17 cellular contexts compared by ENCODE assay signal in genomic region chr13:75628811-75629210, GRCh38. TPM values are rescaled to one million over a fixed set of nuclear protein-coding genes. Genes with fewer than 3 reads are reported as not detected.
A peak's percentile ranks its signal among the peaks of the same experiment; 100 is the strongest.
DNase-seq lines count a peak whose midpoint lies in the region; ATAC-seq and TF ChIP-seq lines count a peak whose summit lies in the region.
"Had no signal": no experiment of that assay in that cellular context is flagged by ENCODE, and none has a peak within 500 bp of the region (broad histone marks: within the 10 kb centered on the region; RNA-seq: fewer than 3 reads in every experiment).

No MANE protein-coding gene starts in this region.

- H3K9me3 ChIP-seq in BE2C (no peaks in the 10 kb centered on the region), endodermal cell (ENCODE audit: control insufficient read depth, low read length) (no peaks in the 10 kb centered on the region)
- no peaks in the 10 kb centered on the region for H3K9me3 ChIP-seq in CD4-positive, alpha-beta memory T cell (ENCODE audit: control insufficient read depth in 1 of 2, low read length in 2 of 2)
- H3K9me3 ChIP-seq: A549 had no signal

- no peak for TF ChIP-seq CTCF in BE2C (IDR thresholded peaks at IDR 0.05; ENCODE audit: low read depth, low read length)
- no peak for TF ChIP-seq CTCF in endodermal cell (conservative IDR thresholded peaks at IDR 0.05)
- TF ChIP-seq CTCF in mesothelial cell of epicardium (IDR thresholded peaks at IDR 0.05; ENCODE audit: unreplicated experiment): no peak
- TF ChIP-seq CTCF in endothelial cell (IDR thresholded peaks at IDR 0.05; ENCODE audit: unreplicated experiment): no peak
- TF ChIP-seq CTCF in natural killer cell (IDR thresholded peaks at IDR 0.05): no peak

- CTCF ChIA-PET in CD4-positive, alpha-beta memory T cell (lab: Charles Lee; ENCODE audit: partially characterized antibody): no interaction called here

- H3K27me3 Mint-ChIP-seq in endodermal cell (ENCODE audit: insufficient read depth): no peaks in the 10 kb centered on the region
- no peaks in the 10 kb centered on the region for H3K27me3 Mint-ChIP-seq in mesothelial cell of epicardium (ENCODE audit: low read depth)
- H3K27me3 Mint-ChIP-seq in endothelial cell (ENCODE audit: unreplicated experiment): no peaks in the 10 kb centered on the region
- no peaks in the 10 kb centered on the region for H3K27me3 Mint-ChIP-seq in CD4-positive, alpha-beta memory T cell
- no peaks in the 10 kb centered on the region for H3K27me3 Mint-ChIP-seq in natural killer cell (ENCODE audit: low read depth in 2 of 2)

- POLR2A ChIA-PET in CD4-positive, alpha-beta memory T cell (lab: Charles Lee; ENCODE audit: partially characterized antibody): no interaction called here

- no peak overlapping the region for H3K4me3 ChIP-seq in BE2C (ENCODE audit: low read depth, low read length)
- H3K4me3 ChIP-seq in endodermal cell (ENCODE audit: low read length): no peak overlapping the region
- no peak overlapping the region for H3K4me3 ChIP-seq in CD4-positive, alpha-beta memory T cell (ENCODE audit: low read length in 2 of 2)
- H3K4me3 ChIP-seq: A549 had no signal

- 73 to 88% methylated on average over 1 to 4 of the region's 4 CpGs for WGBS in endodermal cell (ENCODE audit: insufficient coverage in 1 of 2, insufficient read length in 1 of 2), 2 experiments

- peak overlapping the region; percentile 21 for H3K27ac ChIP-seq in endodermal cell (ENCODE audit: low read depth, low read length)
- H3K27ac ChIP-seq in CD4-positive, alpha-beta memory T cell (ENCODE audit: low read depth, low read length): no peak overlapping the region
- H3K27ac ChIP-seq: A549 had no signal

- no peaks in the 10 kb centered on the region; the same call in 1 of the 2 replicates for H3K36me3 ChIP-seq in BE2C
- no peaks in the 10 kb centered on the region for H3K36me3 ChIP-seq in endodermal cell (ENCODE audit: control insufficient read depth, insufficient read depth, low read length)
- H3K36me3 ChIP-seq in CD4-positive, alpha-beta memory T cell (ENCODE audit: insufficient read depth, low read length): no peaks in the 10 kb centered on the region

- no peaks in the 10 kb centered on the region; the same call in 1 of the 2 replicates for H3K4me1 ChIP-seq in BE2C
- no peaks in the 10 kb centered on the region for H3K4me1 ChIP-seq in endodermal cell (ENCODE audit: control insufficient read depth, insufficient read depth, low read length)
- no peaks in the 10 kb centered on the region for H3K4me1 ChIP-seq in CD4-positive, alpha-beta memory T cell (ENCODE audit: insufficient read depth, low read length)
- H3K4me1 ChIP-seq: A549 had no signal

- H3K27ac Mint-ChIP-seq in endodermal cell (no peak overlapping the region), mesothelial cell of epicardium (peak overlapping the region; percentile 10), endothelial cell (ENCODE audit: unreplicated experiment) (no peak overlapping the region), natural killer cell (no peak overlapping the region)
- H3K27ac Mint-ChIP-seq in CD4-positive, alpha-beta memory T cell: peak overlapping the region in 2 of 7 donors; percentile 56 to 60

- H3K27me3 ChIP-seq in BE2C (no peaks in the 10 kb centered on the region), endodermal cell (ENCODE audit: control insufficient read depth, insufficient read depth, low read length, poor library complexity, severe bottlenecking) (no peaks in the 10 kb centered on the region)
- no peaks in the 10 kb centered on the region for H3K27me3 ChIP-seq in CD4-positive, alpha-beta memory T cell (ENCODE audit: insufficient read depth, low read length)

- DNase-seq in BE2C (peak; percentile 64), ELF-1 (ENCODE audit: low read depth, low spot score) (peak; percentile 54), endodermal cell (no peak), mesothelial cell of epicardium (ENCODE audit: low spot score in 2 of 2, unreplicated experiment in 2 of 2) (no peak), endothelial cell (ENCODE audit: low spot score) (no peak), natural killer cell (no peak)
- DNase-seq in CD4-positive, alpha-beta memory T cell: no peak
- DNase-seq: Karpas-422, NCI-H1105, NCI-H146, NCI-H1930, NCI-H2107, NCI-H446 treated with DMSO at 0.1 percent for 48 hours, NCI-H526, SHP77 treated with DMSO at 0.1 percent for 48 hours had no signal

- H3K9ac ChIP-seq in endodermal cell (ENCODE audit: extremely low read depth, low read length, poor library complexity, severe bottlenecking): no peak overlapping the region

- ATAC-seq in natural killer cell: no peak
- ATAC-seq: A549, Panc1 had no signal

- H3K4me3 Mint-ChIP-seq in endodermal cell (no peak overlapping the region), mesothelial cell of epicardium (no peak overlapping the region), endothelial cell (ENCODE audit: unreplicated experiment) (no peak overlapping the region), natural killer cell (no peak overlapping the region)
- no peak overlapping the region for H3K4me3 Mint-ChIP-seq in CD4-positive, alpha-beta memory T cell

- H3K9me3 Mint-ChIP-seq in endodermal cell (no peaks in the 10 kb centered on the region), mesothelial cell of epicardium (peaks cover 14% of the 10 kb centered on the region), endothelial cell (ENCODE audit: unreplicated experiment) (no peaks in the 10 kb centered on the region), natural killer cell (no peaks in the 10 kb centered on the region)
- no peaks in the 10 kb centered on the region for H3K9me3 Mint-ChIP-seq in CD4-positive, alpha-beta memory T cell

- H3K36me3 Mint-ChIP-seq in endodermal cell (ENCODE audit: low read depth) (peaks cover 7% of the 10 kb centered on the region), mesothelial cell of epicardium (peaks cover 16% of the 10 kb centered on the region), endothelial cell (ENCODE audit: low read depth, unreplicated experiment) (peaks cover 4% of the 10 kb centered on the region), natural killer cell (peaks cover 7% of the 10 kb centered on the region)
- peaks cover 17 to 24% of the 10 kb centered on the region in 2 donors for H3K36me3 Mint-ChIP-seq in CD4-positive, alpha-beta memory T cell

- intact Hi-C loops in CD4-positive, alpha-beta memory T cell (cut with micrococcal nuclease): no loop called here
- intact Hi-C loops in natural killer cell (cut with micrococcal nuclease): no loop called here

- peaks cover 4% of the 10 kb centered on the region for H3K4me1 Mint-ChIP-seq in endodermal cell
- peaks cover 22% of the 10 kb centered on the region for H3K4me1 Mint-ChIP-seq in mesothelial cell of epicardium
- peaks cover 18% of the 10 kb centered on the region for H3K4me1 Mint-ChIP-seq in endothelial cell (ENCODE audit: unreplicated experiment)
- peaks cover 4 to 6% (median 5%) of the 10 kb centered on the region in 4 donors for H3K4me1 Mint-ChIP-seq in CD4-positive, alpha-beta memory T cell
- H3K4me1 Mint-ChIP-seq in natural killer cell: no peaks in the 10 kb centered on the region

RNA-seq across cellular contexts. Expression of gene LMO7, which starts 7.3 kb away (rescaled TPM):
- polyA plus RNA-seq in BE2C (2012; ENCODE audit: insufficient read depth, insufficient read length, low read depth): 9.9 TPM
- total RNA-seq in endodermal cell (10 to 100 TPM in 1 of 2 donors, 1 to 10 TPM in 1; 9.9 to 14.1 TPM), mesothelial cell of epicardium (52.5 to 60.8 TPM (median 53.8 TPM) in 3 replicates), endothelial cell (ENCODE audit: unreplicated experiment) (5.7 TPM), natural killer cell (10 to 100 TPM in 1 of 3 donors, 1 to 10 TPM in 2; 5.5 to 10.4 (median 7.9) TPM)
- 8.0 TPM for polyA plus RNA-seq in endodermal cell (2013, experiment 1 of 2)
- polyA plus RNA-seq in endodermal cell (2013, experiment 2 of 2): 4.4 TPM
- total RNA-seq in CD4-positive, alpha-beta memory T cell: 10 to 100 TPM; 25.7 to 29.4 TPM
- polyA plus RNA-seq in CD4-positive, alpha-beta memory T cell: 10 to 100 TPM in 1 of 2 donors, 1 to 10 TPM in 1; 5.4 to 14.3 TPM

Comparison
In these comparisons a context has a peak if more than half of its experiments do, and no peak if none do; other contexts are left out.
1. DNase-seq: peak in BE2C (single experiment) and ELF-1 (single experiment); none in endodermal cell (single experiment), mesothelial cell of epicardium (0 of 2), endothelial cell (single experiment), CD4-positive, alpha-beta memory T cell (0 of 5) and natural killer cell (single experiment).